ENCODE assay signal across 10 cellular contexts in the genomic region with DNA sequence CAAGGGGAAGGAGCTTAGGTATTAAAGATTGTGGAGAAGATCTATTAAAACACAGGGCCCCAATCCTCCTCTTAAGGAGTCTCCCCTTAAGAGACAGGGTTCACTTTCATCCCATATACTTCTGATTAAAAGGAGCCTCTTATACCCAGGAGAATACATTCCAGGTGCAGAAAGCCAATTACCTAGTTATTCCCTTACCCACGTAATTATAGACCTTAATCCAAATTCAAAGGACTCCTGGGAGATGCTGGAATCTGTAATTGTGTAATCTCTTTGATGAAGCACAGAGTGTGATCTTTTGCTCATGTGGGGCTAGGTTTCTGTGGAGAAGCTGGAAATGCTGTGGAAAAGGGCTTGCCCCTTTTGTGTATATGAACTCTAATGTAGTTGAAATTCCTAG. TPM values are rescaled to one million over a fixed set of nuclear protein-coding genes. Genes with fewer than 3 reads are reported as not detected.
DNase-seq lines count a peak whose midpoint lies in the region; ATAC-seq and TF ChIP-seq lines count a peak whose summit lies in the region.
"Had no signal": no experiment of that assay in that cellular context is flagged by ENCODE, and none has a peak within 500 bp of the region (broad histone marks: within the 10 kb centered on the region; RNA-seq: fewer than 3 reads in every experiment).

No MANE protein-coding gene starts in this region.

- H3K27me3 ChIP-seq in transverse colon, result no peaks in the 10 kb centered on the region

- TF ChIP-seq EP300 in transverse colon (IDR thresholded peaks at IDR 0.05; ENCODE audit: low read depth), result no peak

- H3K4me1 ChIP-seq in transverse colon, result peaks cover 14 to 38% (median 30%) of the 10 kb centered on the region in 4 donors

- H3K36me3 Mint-ChIP-seq in activated naive CD4-positive, alpha-beta T cell treated with anti-CD3 and anti-CD28 coated beads, Interleukin-2, amount 50 U/mL, for 24 hours, result peaks cover 10% of the 10 kb centered on the region
- peaks cover 4 to 16% of the 10 kb centered on the region in 2 donors for H3K36me3 Mint-ChIP-seq in activated naive CD4-positive, alpha-beta T cell treated with anti-CD3 and anti-CD28 coated beads, Interleukin-2, amount 50 U/mL, for 72 hours
- H3K36me3 Mint-ChIP-seq in activated CD4-positive, alpha-beta memory T cell treated with anti-CD3 and anti-CD28 coated beads, Interleukin-2, amount 10 ng/mL, durations not matched to agents 7 days and 5 days (ENCODE audit: low read depth), result peaks cover 9% of the 10 kb centered on the region

- H3K36me3 ChIP-seq in transverse colon, result no peaks in the 10 kb centered on the region

- peak overlapping the region; percentile 93 for H3K27ac Mint-ChIP-seq in activated naive CD4-positive, alpha-beta T cell treated with anti-CD3 and anti-CD28 coated beads, Interleukin-2, amount 50 U/mL, for 24 hours
- H3K27ac Mint-ChIP-seq in activated naive CD4-positive, alpha-beta T cell treated with anti-CD3 and anti-CD28 coated beads, Interleukin-2, amount 50 U/mL, for 72 hours, result peak overlapping the region in 1 of 2 donors; percentile 94
- no peak overlapping the region for H3K27ac Mint-ChIP-seq in activated CD4-positive, alpha-beta memory T cell treated with anti-CD3 and anti-CD28 coated beads, Interleukin-2, amount 10 ng/mL, durations not matched to agents 7 days and 5 days

- intact Hi-C loops in transverse colon (cut with DNase I; ENCODE audit: low total_unique reads), result no loop called here

- no peaks in the 10 kb centered on the region for H3K9me3 ChIP-seq in transverse colon

- peak overlapping the region; percentile 90 for H3K4me3 Mint-ChIP-seq in activated naive CD4-positive, alpha-beta T cell treated with anti-CD3 and anti-CD28 coated beads, Interleukin-2, amount 50 U/mL, for 24 hours
- peak overlapping the region; percentile 78 for H3K4me3 Mint-ChIP-seq in activated CD4-positive, alpha-beta memory T cell treated with anti-CD3 and anti-CD28 coated beads, Interleukin-2, amount 10 ng/mL, durations not matched to agents 7 days and 5 days

- DNase-seq in activated naive CD4-positive, alpha-beta T cell treated with anti-CD3 and anti-CD28 coated beads, Interleukin-2, amount 50 U/mL, for 72 hours (ENCODE audit: low spot score in 2 of 2), result no peak
- DNase-seq in activated CD4-positive, alpha-beta memory T cell treated with anti-CD3 and anti-CD28 coated beads, Interleukin-2, amount 10 ng/mL, durations not matched to agents 7 days and 5 days, result no peak
- DNase-seq in left kidney (ENCODE audit: low read depth, low spot score) (peak; percentile 29), transverse colon (no peak), HT-29 (ENCODE audit: low spot score) (no peak), midbrain (lab: John Stamatoyannopoulos, UW) (no peak)
- DNase-seq: activated effector memory CD4-positive, alpha-beta T cell treated with Interleukin-2 at 50 U/mL for 16 hours; DMS 273 treated with DMSO at 0.1 percent for 48 hours had no signal

- CTCF ChIA-PET in activated CD4-positive, alpha-beta memory T cell treated with anti-CD3 and anti-CD28 coated beads, Interleukin-2, amount 10 ng/mL, durations not matched to agents 7 days and 5 days (lab: Charles Lee), result interaction anchor here (0.8 to 3.5 kb wide), 18 partner anchors 13 to 545 kb away, joined by 3 to 33 read pairs (median 10); a partner anchor contains a TSS

- H3K4me1 Mint-ChIP-seq in activated naive CD4-positive, alpha-beta T cell treated with anti-CD3 and anti-CD28 coated beads, Interleukin-2, amount 50 U/mL, for 24 hours, result peaks cover 52% of the 10 kb centered on the region
- H3K4me1 Mint-ChIP-seq in activated CD4-positive, alpha-beta memory T cell treated with anti-CD3 and anti-CD28 coated beads, Interleukin-2, amount 10 ng/mL, durations not matched to agents 7 days and 5 days, result peaks cover 54% of the 10 kb centered on the region

- no peak for TF ChIP-seq CTCF in transverse colon (IDR thresholded peaks at IDR 0.05)

- 17 to 67% methylated on average over 1 of the region's 1 CpG for WGBS in transverse colon (ENCODE audit: low coverage in 1 of 2), 2 donors

- no peak for TF ChIP-seq POLR2A in transverse colon (IDR thresholded peaks at IDR 0.05)

- ATAC-seq in activated naive CD4-positive, alpha-beta T cell treated with anti-CD3 and anti-CD28 coated beads, Interleukin-2, amount 50 U/mL, for 72 hours, result no peak
- no peak for ATAC-seq in HG03135 (IDR thresholded peaks at IDR 0.05; ENCODE audit: unreplicated experiment)

- no peaks in the 10 kb centered on the region for H3K9me3 Mint-ChIP-seq in activated naive CD4-positive, alpha-beta T cell treated with anti-CD3 and anti-CD28 coated beads, Interleukin-2, amount 50 U/mL, for 24 hours
- H3K9me3 Mint-ChIP-seq in activated naive CD4-positive, alpha-beta T cell treated with anti-CD3 and anti-CD28 coated beads, Interleukin-2, amount 50 U/mL, for 72 hours, result no peaks in the 10 kb centered on the region
- H3K9me3 Mint-ChIP-seq in activated CD4-positive, alpha-beta memory T cell treated with anti-CD3 and anti-CD28 coated beads, Interleukin-2, amount 10 ng/mL, durations not matched to agents 7 days and 5 days, result no peaks in the 10 kb centered on the region

- H3K27me3 Mint-ChIP-seq in activated naive CD4-positive, alpha-beta T cell treated with anti-CD3 and anti-CD28 coated beads, Interleukin-2, amount 50 U/mL, for 24 hours, result no peaks in the 10 kb centered on the region
- H3K27me3 Mint-ChIP-seq in activated CD4-positive, alpha-beta memory T cell treated with anti-CD3 and anti-CD28 coated beads, Interleukin-2, amount 10 ng/mL, durations not matched to agents 7 days and 5 days, result no peaks in the 10 kb centered on the region

- H3K4me3 ChIP-seq in transverse colon, result no peak overlapping the region

- in situ Hi-C loops in transverse colon (cut with MboI; ENCODE audit: low pct_ligation_motif_present in 1 of 4, low pct_unique_long_range_greater_than_20kb in 1 of 4, low sequenced_read_pairs in 3 of 4), result loop anchor here (25.0 kb wide), 2 partner anchors 105 to 280 kb away; a partner anchor contains a TSS

- peak overlapping the region; percentile 92 to 95 (median 93) for H3K27ac ChIP-seq in transverse colon

- POLR2A ChIA-PET in activated CD4-positive, alpha-beta memory T cell treated with anti-CD3 and anti-CD28 coated beads, Interleukin-2, amount 10 ng/mL, durations not matched to agents 7 days and 5 days (lab: Charles Lee), result interaction anchor here (0.7 to 4.1 kb wide), 5 partner anchors 10 to 766 kb away, joined by 3 to 53 read pairs (median 3); a partner anchor contains a TSS

RNA-seq across cellular contexts. Expression of a gene that starts 1.4 kb away (rescaled TPM):
- 10 to 100 TPM; 23.5 to 29.4 TPM for total RNA-seq in activated naive CD4-positive, alpha-beta T cell treated with anti-CD3 and anti-CD28 coated beads, Interleukin-2, amount 50 U/mL, for 72 hours
- 10 to 100 TPM; 25.7 to 27.0 TPM for total RNA-seq in activated CD4-positive, alpha-beta memory T cell treated with anti-CD3 and anti-CD28 coated beads, Interleukin-2, amount 10 ng/mL, durations not matched to agents 7 days and 5 days
- 10 to 100 TPM; 14.3 to 44.1 (median 35.4) TPM for total RNA-seq in transverse colon
- 8.9 and 10.1 TPM in 2 replicates for total RNA-seq in HT-29 (2014; rRNA removed; shearing (Covaris generic))
